In genomic region chr7:40133561-40134427, GRCh38 we compare ENCODE assay signal across 8 cellular contexts. TPM values are rescaled to one million over a fixed set of nuclear protein-coding genes. Genes with fewer than 3 reads are reported as not detected.
DNase-seq lines count a peak whose midpoint lies in the region; ATAC-seq and TF ChIP-seq lines count a peak whose summit lies in the region.

No MANE protein-coding gene starts in this region.

- peaks cover 24% of the 10 kb centered on the region for H3K36me3 Mint-ChIP-seq in effector memory CD8-positive, alpha-beta T cell (ENCODE audit: insufficient read depth)

- no peaks in the 10 kb centered on the region for H3K9me3 ChIP-seq in mononuclear cell (ENCODE audit: low read depth, low read length)

- H3K4me1 Mint-ChIP-seq in effector memory CD8-positive, alpha-beta T cell (ENCODE audit: low read depth in 2 of 2) = peaks cover 13 to 24% of the 10 kb centered on the region in 2 donors

- no peaks in the 10 kb centered on the region for H3K27me3 ChIP-seq in mononuclear cell (ENCODE audit: insufficient read depth, low read length)

- peaks cover 33% of the 10 kb centered on the region for H3K4me1 ChIP-seq in mononuclear cell (ENCODE audit: insufficient read depth, low read length)

- H3K27me3 Mint-ChIP-seq in effector memory CD8-positive, alpha-beta T cell = peaks cover 0 to 8% of the 10 kb centered on the region in 2 donors

- H3K4me3 ChIP-seq in GM12875 (ENCODE audit: low read depth, low read length) (peak overlapping the region; percentile 83), mononuclear cell (ENCODE audit: low read length) (peak overlapping the region; percentile 84)

- DNase-seq in 8988T = peak; percentile 33
- peak; percentile 34 for DNase-seq in RPMI7951 (ENCODE audit: low read depth)
- DNase-seq in effector memory CD8-positive, alpha-beta T cell = no peak
- DNase-seq in NCI-H1436 treated with DMSO at 0.1 percent for 48 hours (lab: John Stamatoyannopoulos, UW) = no peak
- DNase-seq in NCI-H345 (lab: John Stamatoyannopoulos, UW) = no peak

- ATAC-seq in HG02973 (IDR thresholded peaks at IDR 0.05; ENCODE audit: unreplicated experiment) = peak; percentile 56
- peak; percentile 60 for ATAC-seq in effector memory CD8-positive, alpha-beta T cell (replicated peaks)

- H3K27ac Mint-ChIP-seq in effector memory CD8-positive, alpha-beta T cell = peak overlapping the region; percentile 92 to 96

- TF ChIP-seq CTCF in GM12875 (IDR thresholded peaks at IDR 0.05; ENCODE audit: borderline replicate concordance, insufficient read depth, low read depth, low read length) = no peak

- H3K4me3 Mint-ChIP-seq in effector memory CD8-positive, alpha-beta T cell = peak overlapping the region; percentile 91 to 92

- H3K9me3 Mint-ChIP-seq in effector memory CD8-positive, alpha-beta T cell = no peaks in the 10 kb centered on the region

RNA-seq across cellular contexts. Expression of gene MPLKIP, which starts 0.6 kb away (rescaled TPM):
- 80.3 and 93.7 TPM in 2 replicates for total RNA-seq in RPMI7951 (2014; rRNA removed; shearing (Covaris generic))
- total RNA-seq in mononuclear cell = 6.9 TPM

RNA-seq across cellular contexts. Expression of gene SUGCT, which starts 1.0 kb away (rescaled TPM):
- 10.7 and 12.4 TPM in 2 replicates for total RNA-seq in RPMI7951 (2014; rRNA removed; shearing (Covaris generic))
- total RNA-seq in mononuclear cell = 1.9 TPM

Comparison
In these comparisons a context has a peak if more than half of its experiments do, and no peak if none do; other contexts are left out.
1. DNase-seq: peak in 8988T (single experiment) and RPMI7951 (single experiment); none in effector memory CD8-positive, alpha-beta T cell (0 of 3), NCI-H1436 treated with DMSO at 0.1 percent for 48 hours (single experiment) and NCI-H345 (single experiment).
2. RNA of gene MPLKIP, which starts 0.6 kb away (total RNA-seq): 80.3 to 93.7 TPM in RPMI7951; 6.9 TPM in mononuclear cell (single experiment); every median in the first group is over 10 times any median in the second.